Comparison of ENCODE assay signal across 12 cellular contexts in genomic region chr17:42541041-42541833, GRCh38. TPM values are rescaled to one million over a fixed set of nuclear protein-coding genes. Genes with fewer than 3 reads are reported as not detected.
A peak's percentile ranks its signal among the peaks of the same experiment; 100 is the strongest.
DNase-seq lines count a peak whose midpoint lies in the region; ATAC-seq and TF ChIP-seq lines count a peak whose summit lies in the region.
"Had no signal": no experiment of that assay in that cellular context is flagged by ENCODE, and none has a peak within 500 bp of the region (broad histone marks: within the 10 kb centered on the region; RNA-seq: fewer than 3 reads in every experiment).

No MANE protein-coding gene starts in this region.

- no peak overlapping the region for H3K4me3 Mint-ChIP-seq in WTC11

- peak; percentile 31 for DNase-seq in stimulated activated CD4-positive, alpha-beta T cell treated with anti-CD3 and anti-CD28 coated beads, Interleukin-2, amount 100 ng/mL, for 4 hours (ENCODE audit: low read depth)
- DNase-seq in stimulated activated CD4-positive, alpha-beta T cell treated with anti-CD3 and anti-CD28 coated beads, Interleukin-1b, Interleukin-23, amount 100 ng/mL, for 48 hours, result no peak
- DNase-seq in WTC11 (ENCODE audit: low spot score) (no peak), stomach (peak; percentile 48), DMS79 treated with DMSO at 0.1 percent for 48 hours (lab: John Stamatoyannopoulos, UW) (no peak), AG08395 (ENCODE audit: low spot score) (no peak)
- DNase-seq: activated effector memory CD4-positive, alpha-beta T cell treated with anti-CD3 and anti-CD28 coated beads, Interleukin-2, amount 50 U/mL, for 16 hours; C1 segment of cervical spinal cord; T-helper 9 cell; testis had no signal

- H3K9me3 Mint-ChIP-seq in WTC11, result no peaks in the 10 kb centered on the region

- CTCF ChIA-PET in WTC11 (lab: Charles Lee), result interaction anchor here (2.4 to 3.2 kb wide), 2 partner anchors 14 to 24 kb away, joined by 6 to 13 read pairs; no protein-coding TSS in a partner anchor

- TF ChIP-seq POLR2A in stomach (IDR thresholded peaks at IDR 0.05), result no peak

- H3K36me3 ChIP-seq in stomach, result peaks cover 43 to 75% (median 64%) of the 10 kb centered on the region in 4 donors

- no peak for TF ChIP-seq EP300 in stomach (IDR thresholded peaks at IDR 0.05)

- no peak for TF ChIP-seq CTCF in WTC11 (IDR thresholded peaks at IDR 0.05)
- TF ChIP-seq CTCF in stomach (IDR thresholded peaks at IDR 0.05), result no peak

- no peaks in the 10 kb centered on the region for H3K27me3 Mint-ChIP-seq in WTC11 (ENCODE audit: low read depth)

- no peak overlapping the region for H3K4me3 ChIP-seq in stomach
- H3K4me3 ChIP-seq: testis had no signal

- intact Hi-C loops in stomach (cut with DNase I; ENCODE audit: low total_unique reads), result no loop called here

- peaks cover 16 to 36% (median 20%) of the 10 kb centered on the region in 4 donors for H3K4me1 ChIP-seq in stomach

- H3K4me1 Mint-ChIP-seq in WTC11, result peaks cover 15% of the 10 kb centered on the region

- 0 out of 2 replicates have a peak overlapping the region, but pooled peaks have one; percentile 21 for H3K27ac Mint-ChIP-seq in WTC11

- POLR2A ChIA-PET in WTC11 (lab: Charles Lee), result interaction anchor here (0.6 kb wide), 1 partner anchor 196 kb away, joined by 3 read pairs; no protein-coding TSS in a partner anchor

- peaks cover 12% of the 10 kb centered on the region; the same call in 1 of the 2 replicates for H3K36me3 Mint-ChIP-seq in WTC11

- H3K27ac ChIP-seq in stomach, result peak overlapping the region; percentile 65 to 84 (median 72)
- H3K27ac ChIP-seq: testis had no signal

- 53 to 71% (median 65%) methylated on average over 17 of the region's 17 CpGs for WGBS in stomach, 5 donors

- H3K9me3 ChIP-seq in stomach, result no peaks in the 10 kb centered on the region
- H3K9me3 ChIP-seq: testis had no signal

- no peaks in the 10 kb centered on the region for H3K27me3 ChIP-seq in stomach
- H3K27me3 ChIP-seq: testis had no signal

- ATAC-seq in WTC11 (no peak; the same call in 1 of the 2 replicates), esophagus mucosa (peak; percentile 43), GM19328 (IDR thresholded peaks at IDR 0.05; ENCODE audit: unreplicated experiment) (no peak)

TF ChIP-seq in WTC11, 78 proteins besides CTCF, POLR2A, EP300 and RAD21:
- TF ChIP-seq ESRRA (CRISPR knock-in tag; IDR thresholded peaks at IDR 0.05; ENCODE audit: borderline replicate concordance) (no peak), GABPB1 (CRISPR knock-in tag; IDR thresholded peaks at IDR 0.05) (peak; percentile 69)

RNA-seq across cellular contexts. Expression of gene NAGLU, which starts 5.2 kb away (rescaled TPM):
- total RNA-seq in WTC11 (2021) (28.9 to 39.3 TPM (median 30.4 TPM) in 3 replicates), esophagus mucosa (13.3 TPM), stomach (10 to 100 TPM; 11.7 to 55.8 (median 22.9) TPM)
- 10 to 100 TPM; 16.7 to 22.4 (median 19.9) TPM for polyA plus RNA-seq in stomach

RNA-seq across cellular contexts. Expression of gene HSD17B1, which starts 11.5 kb away (rescaled TPM):
- total RNA-seq in WTC11 (2021) (1.5 to 1.6 TPM (median 1.5 TPM) in 3 replicates), esophagus mucosa (15.7 TPM), stomach (1 to 10 TPM in 1 of 5 donors, under 1 TPM in 1, not detected in 3; 0.55 to 1.8 TPM)
- 1 to 10 TPM; 2.7 to 4.8 (median 4.6) TPM for polyA plus RNA-seq in stomach

RNA-seq across cellular contexts. Expression of gene COASY, which starts 20.7 kb away (rescaled TPM):
- total RNA-seq in WTC11 (2021) (106 to 131 TPM (median 113 TPM) in 3 replicates), esophagus mucosa (67.4 TPM), stomach (100 to 1,000 TPM in 1 of 5 donors, 10 to 100 TPM in 4; 15.6 to 127 (median 43.5) TPM)
- 10 to 100 TPM; 79.6 to 93.4 (median 88.4) TPM for polyA plus RNA-seq in stomach

RNA-seq across cellular contexts. Expression of gene MLX, which starts 25.7 kb away (rescaled TPM):
- total RNA-seq in WTC11 (2021) (26.9 to 34.9 TPM (median 30.1 TPM) in 3 replicates), esophagus mucosa (33.8 TPM), stomach (100 to 1,000 TPM in 1 of 5 donors, 10 to 100 TPM in 4; 39.7 to 101 (median 62.5) TPM)
- 10 to 100 TPM; 39.1 to 83.4 (median 55.5) TPM for polyA plus RNA-seq in stomach

RNA-seq across cellular contexts. Expression of gene PSMC3IP, which starts 36.3 kb away (rescaled TPM):
- total RNA-seq in WTC11 (2021) (20.1 to 23.3 TPM (median 21.6 TPM) in 3 replicates), esophagus mucosa (2.9 TPM), stomach (1 to 10 TPM in 2 of 5 donors, under 1 TPM in 1, not detected in 2; 0.89 to 3.3 (median 2.4) TPM)
- 1 to 10 TPM; 5.1 to 6.5 (median 5.2) TPM for polyA plus RNA-seq in stomach

Comparison
In these comparisons a context has a peak if more than half of its experiments do, and no peak if none do; other contexts are left out.
1. DNase-seq: peak in stimulated activated CD4-positive, alpha-beta T cell treated with anti-CD3 and anti-CD28 coated beads, Interleukin-2, amount 100 ng/mL, for 4 hours (single experiment) and stomach (single experiment); none in stimulated activated CD4-positive, alpha-beta T cell treated with anti-CD3 and anti-CD28 coated beads, Interleukin-1b, Interleukin-23, amount 100 ng/mL, for 48 hours (single experiment), WTC11 (single experiment), DMS79 treated with DMSO at 0.1 percent for 48 hours (single experiment) and AG08395 (single experiment).